Comparison of ENCODE assay signal across 21 cellular contexts in genomic region chr6:10559492-10560150, GRCh38. TPM values are rescaled to one million over a fixed set of nuclear protein-coding genes. Genes with fewer than 3 reads are reported as not detected.
A peak's percentile ranks its signal among the peaks of the same experiment; 100 is the strongest.
DNase-seq lines count a peak whose midpoint lies in the region; ATAC-seq, FAIRE-seq and TF ChIP-seq lines count a peak whose summit lies in the region.
"Had no signal": no experiment of that assay in that cellular context is flagged by ENCODE, and none has a peak within 500 bp of the region (broad histone marks: within the 10 kb centered on the region; RNA-seq: fewer than 3 reads in every experiment).

No MANE protein-coding gene starts in this region.

- H3K4me2 ChIP-seq in BLaER1 (peak overlapping the region; percentile 56), Karpas-422 (ENCODE audit: low read depth, low read length, poor library complexity, severe bottlenecking) (peak overlapping the region; percentile 72), endothelial cell of umbilical vein (ENCODE audit: insufficient read depth, low read length) (no peak overlapping the region), trophoblast cell (ENCODE audit: low read length) (no peak overlapping the region)

- peaks cover 10% of the 10 kb centered on the region for H3K36me3 Mint-ChIP-seq in nephron progenitor cell (ENCODE audit: low read depth)

- H3K27me3 Mint-ChIP-seq in nephron progenitor cell (ENCODE audit: low read depth, poor library complexity): peaks cover 2% of the 10 kb centered on the region
- H3K27me3 Mint-ChIP-seq: activated naive CD4-positive, alpha-beta T cell treated with anti-CD3 and anti-CD28 coated beads, Interleukin-2, amount 10 ng/mL, durations not matched to agents 7 days and 5 days had no signal

- H3K27ac Mint-ChIP-seq in nephron progenitor cell: peak overlapping the region; percentile 91
- H3K27ac Mint-ChIP-seq: activated naive CD4-positive, alpha-beta T cell treated with anti-CD3 and anti-CD28 coated beads, Interleukin-2, amount 10 ng/mL, durations not matched to agents 7 days and 5 days had no signal

- no peak overlapping the region for H2BK5ac ChIP-seq in trophoblast cell (ENCODE audit: low read depth, low read length, poor library complexity)

- TF ChIP-seq POLR2A in endothelial cell of umbilical vein (IDR thresholded peaks at IDR 0.05; ENCODE audit: low read depth, low read length): no peak

- peaks cover 94% of the 10 kb centered on the region for H3K79me2 ChIP-seq in Karpas-422 (ENCODE audit: low read length)
- H3K79me2 ChIP-seq in endothelial cell of umbilical vein (ENCODE audit: control insufficient read depth, insufficient read depth, low read length): no peaks in the 10 kb centered on the region
- peaks cover 2% of the 10 kb centered on the region for H3K79me2 ChIP-seq in trophoblast cell (ENCODE audit: control insufficient read depth, insufficient read depth, low read length, poor library complexity)

- no TSS peak for BruUV-seq in endothelial cell of umbilical vein (replicated peaks; lab: Mats Ljungman, UMichigan)

- H3K9me2 ChIP-seq in Karpas-422 (replicated peaks; ENCODE audit: insufficient read depth, low read length): no peaks in the 10 kb centered on the region

- H3K4me3 Mint-ChIP-seq in nephron progenitor cell: peak overlapping the region; percentile 91
- H3K4me3 Mint-ChIP-seq: activated naive CD4-positive, alpha-beta T cell treated with anti-CD3 and anti-CD28 coated beads, Interleukin-2, amount 10 ng/mL, durations not matched to agents 7 days and 5 days had no signal

- no peaks in the 10 kb centered on the region for H3K9me3 Mint-ChIP-seq in nephron progenitor cell
- H3K9me3 Mint-ChIP-seq: activated naive CD4-positive, alpha-beta T cell treated with anti-CD3 and anti-CD28 coated beads, Interleukin-2, amount 10 ng/mL, durations not matched to agents 7 days and 5 days had no signal

- ATAC-seq in HG03342 (IDR thresholded peaks at IDR 0.05; ENCODE audit: unreplicated experiment): no peak
- ATAC-seq: esophagus mucosa; mucosa of descending colon; stimulated activated naive CD8-positive, alpha-beta T cell treated with anti-CD3 and anti-CD28 coated beads, Interleukin-15, Interleukin-2, amounts not matched to agents 100 U/mL and 50 U/mL, for 24 hours had no signal

- FAIRE-seq in endothelial cell of umbilical vein (lab: Jason Lieb, UNC): no peak
- FAIRE-seq: astrocyte, G401.6, H54 had no signal

- H3K27ac ChIP-seq in BLaER1 (no peak overlapping the region), Karpas-422 (ENCODE audit: low read length) (peak overlapping the region; percentile 89), endothelial cell of umbilical vein (ENCODE audit: insufficient read depth, low read depth, low read length) (no peak overlapping the region), trophoblast cell (ENCODE audit: low read depth, low read length) (no peak overlapping the region)

- DNase-seq in Karpas-422 (no peak), endothelial cell of umbilical vein (ENCODE audit: low read depth, low spot score) (peak; percentile 12), nephron progenitor cell (no peak), epidermal melanocyte (ENCODE audit: insufficient read length, low spot score) (no peak), trophoblast cell (no peak), MG63 (no peak)
- DNase-seq: ACHN; activated CD4-positive, alpha-beta T cell treated with anti-CD3 and anti-CD28 coated beads, Interleukin-2, amount 50 U/mL, for 4 hours; activated naive CD4-positive, alpha-beta T cell treated with anti-CD3 and anti-CD28 coated beads, Interleukin-2, amount 10 ng/mL, durations not matched to agents 7 days and 5 days; head of caudate nucleus; mucosa of descending colon; NCI-H510A treated with DMSO at 0.1 percent for 48 hours; Peyer's patch; posterior cingulate gyrus; stimulated activated naive CD8-positive, alpha-beta T cell treated with anti-CD3 and anti-CD28 coated beads, Interleukin-15, Interleukin-2, amounts not matched to agents 100 U/mL and 50 U/mL, for 24 hours had no signal

- no peaks in the 10 kb centered on the region for H3K9me3 ChIP-seq in BLaER1
- H3K9me3 ChIP-seq in Karpas-422 (ENCODE audit: low read length): no peaks in the 10 kb centered on the region
- H3K9me3 ChIP-seq in endothelial cell of umbilical vein (replicated peaks; ENCODE audit: control insufficient read depth, insufficient read depth, low read length): no peaks in the 10 kb centered on the region
- H3K9me3 ChIP-seq in trophoblast cell (ENCODE audit: insufficient read depth, low read depth, low read length): no peaks in the 10 kb centered on the region
- no peaks in the 10 kb centered on the region for H3K9me3 ChIP-seq in MG63
- H3K9me3 ChIP-seq: mucosa of descending colon, Peyer's patch had no signal

- no peak overlapping the region for H2BK12ac ChIP-seq in trophoblast cell (ENCODE audit: low read length)

- H3K36me3 ChIP-seq in BLaER1 (no peaks in the 10 kb centered on the region), Karpas-422 (ENCODE audit: insufficient read depth, low read length) (no peaks in the 10 kb centered on the region), endothelial cell of umbilical vein (ENCODE audit: control insufficient read depth in 2 of 2, extremely low read depth in 1 of 2, insufficient read depth in 2 of 2, low read length in 2 of 2) (no peaks in the 10 kb centered on the region), trophoblast cell (ENCODE audit: control insufficient read depth in 1 of 2, insufficient read depth in 2 of 2, low read length in 2 of 2) (peaks cover 4 to 8% of the 10 kb centered on the region in 2 experiments), MG63 (no peaks in the 10 kb centered on the region; the same call in 1 of the 2 replicates)
- H3K36me3 ChIP-seq: Peyer's patch had no signal

- CTCF ChIA-PET in endothelial cell of umbilical vein (lab: Charles Lee): no interaction called here

- TF ChIP-seq CTCF in endothelial cell of umbilical vein (IDR thresholded peaks at IDR 0.05; ENCODE audit: extremely low read depth in 1 of 2, insufficient read depth in 1 of 2, low read depth in 1 of 2, low read length in 2 of 2) (no peak), nephron progenitor cell (IDR thresholded peaks at IDR 0.05) (no peak)

- POLR2A ChIA-PET in endothelial cell of umbilical vein (lab: Charles Lee): no interaction called here

- dilution Hi-C loops in endothelial cell of umbilical vein (cut with MboI; ENCODE audit: extremely low pct_ligation_motif_present, low sequenced_read_pairs): no loop called here

- no peak overlapping the region for H3K4ac ChIP-seq in trophoblast cell (ENCODE audit: low read depth, low read length)

- no peak overlapping the region for H3K9ac ChIP-seq in BLaER1
- H3K9ac ChIP-seq in Karpas-422 (ENCODE audit: low read length): peak overlapping the region; percentile 48; the same call in 1 of the 2 replicates
- no peak overlapping the region for H3K9ac ChIP-seq in endothelial cell of umbilical vein (replicated peaks; ENCODE audit: extremely low read depth, insufficient read depth, low read length)
- H3K9ac ChIP-seq in trophoblast cell (ENCODE audit: low read length): no peak overlapping the region

- H3K14ac ChIP-seq in trophoblast cell (ENCODE audit: low read length): no peak overlapping the region

- intact Hi-C loops in endothelial cell of umbilical vein (cut with micrococcal nuclease): no loop called here

- WGBS in trophoblast cell (ENCODE audit: extremely low coverage, insufficient coverage, insufficient read length): no CpG with 5 or more reads among the region's 8 CpGs

- no peaks in the 10 kb centered on the region for H3K9me1 ChIP-seq in endothelial cell of umbilical vein (replicated peaks; ENCODE audit: control insufficient read depth, extremely low read depth, insufficient read depth, low read length)

- H4K91ac ChIP-seq in trophoblast cell (ENCODE audit: low read depth, low read length): no peak overlapping the region

- H3K4me3 ChIP-seq in BLaER1 (no peak overlapping the region), Karpas-422 (ENCODE audit: low read length) (no peak overlapping the region), endothelial cell of umbilical vein (replicated peaks in 1 of 3; ENCODE audit: insufficient read depth in 1 of 3, low read depth in 1 of 3, low read length in 3 of 3) (no peak overlapping the region), trophoblast cell (ENCODE audit: low read depth, low read length) (no peak overlapping the region), MG63 (no peak overlapping the region)
- H3K4me3 ChIP-seq: mucosa of descending colon had no signal

- H2BK120ac ChIP-seq in trophoblast cell (ENCODE audit: insufficient read depth, low read length, poor library complexity): no peak overlapping the region

- H3K27me3 ChIP-seq in BLaER1 (no peaks in the 10 kb centered on the region), Karpas-422 (ENCODE audit: low read length) (no peaks in the 10 kb centered on the region), endothelial cell of umbilical vein (ENCODE audit: control insufficient read depth in 2 of 2, insufficient read depth in 2 of 2, low read length in 2 of 2) (no peaks in the 10 kb centered on the region), trophoblast cell (ENCODE audit: insufficient read depth, low read length) (no peaks in the 10 kb centered on the region), MG63 (no peaks in the 10 kb centered on the region)
- H3K27me3 ChIP-seq: Peyer's patch had no signal

- H3K79me1 ChIP-seq in trophoblast cell (ENCODE audit: low read length): peaks cover 16% of the 10 kb centered on the region

- no peaks in the 10 kb centered on the region for H4K20me1 ChIP-seq in BLaER1
- no peaks in the 10 kb centered on the region for H4K20me1 ChIP-seq in Karpas-422 (ENCODE audit: insufficient read depth, low read depth, low read length)
- no peaks in the 10 kb centered on the region for H4K20me1 ChIP-seq in endothelial cell of umbilical vein (replicated peaks; ENCODE audit: control insufficient read depth, extremely low read depth, insufficient read depth, low read length)

- no peak overlapping the region for H3K23ac ChIP-seq in trophoblast cell (ENCODE audit: low read length)

- H3K4me1 ChIP-seq in BLaER1 (peaks cover 44% of the 10 kb centered on the region), Karpas-422 (ENCODE audit: low read length) (peaks cover 69% of the 10 kb centered on the region), endothelial cell of umbilical vein (ENCODE audit: control insufficient read depth, extremely low read depth, insufficient read depth, low read length) (peaks cover 23% of the 10 kb centered on the region), trophoblast cell (ENCODE audit: control insufficient read depth in 1 of 2, insufficient read depth in 2 of 2, low read length in 2 of 2) (peaks cover 9 to 18% of the 10 kb centered on the region in 2 experiments)

- H4K8ac ChIP-seq in trophoblast cell (ENCODE audit: low read depth, low read length): no peak overlapping the region

- H3K4me1 Mint-ChIP-seq in nephron progenitor cell: peaks cover 91% of the 10 kb centered on the region
- H3K4me1 Mint-ChIP-seq: activated naive CD4-positive, alpha-beta T cell treated with anti-CD3 and anti-CD28 coated beads, Interleukin-2, amount 10 ng/mL, durations not matched to agents 7 days and 5 days had no signal

- H2AFZ ChIP-seq in Karpas-422 (ENCODE audit: low read length) (no peak overlapping the region), endothelial cell of umbilical vein (ENCODE audit: low read depth, low read length) (no peak overlapping the region), trophoblast cell (ENCODE audit: insufficient read depth, low read length, poor library complexity) (no peak overlapping the region)

- no peak overlapping the region for H2AK5ac ChIP-seq in trophoblast cell (ENCODE audit: low read length)

- no peak overlapping the region for H3K18ac ChIP-seq in trophoblast cell (ENCODE audit: low read length)

- H4K12ac ChIP-seq in trophoblast cell (ENCODE audit: low read depth, low read length): no peak overlapping the region

RNA-seq across cellular contexts. Expression of gene GCNT2, which starts 38.5 kb away (rescaled TPM):
- total RNA-seq in Karpas-422 (2014; rRNA removed; shearing (Covaris generic); ENCODE audit: low replicate concordance): 15.1 and 21.3 TPM in 2 replicates
- total RNA-seq in endothelial cell of umbilical vein: 10.9 and 11.4 TPM in 2 replicates
- polyA plus RNA-seq in endothelial cell of umbilical vein: 2.9 and 3.8 TPM in 2 replicates
- polyA plus RNA-seq in endothelial cell of umbilical vein (2011; cell fraction: cytosol; rRNA removed): 4.4 and 4.5 TPM in 2 replicates
- 7.2 and 8.4 TPM in 2 replicates for polyA plus RNA-seq in endothelial cell of umbilical vein (2011; cell fraction: nucleus; rRNA removed)
- polyA plus RNA-seq in endothelial cell of umbilical vein (2012): 10.8 and 14.7 TPM in 2 replicates
- 10.1 and 16.1 TPM in 2 replicates for polyA minus RNA-seq in endothelial cell of umbilical vein
- 5.2 TPM for polyA minus RNA-seq in endothelial cell of umbilical vein (2011; cell fraction: cytosol; rRNA and poly(A)+ RNA removed)
- polyA minus RNA-seq in endothelial cell of umbilical vein (2011; cell fraction: nucleus; rRNA and poly(A)+ RNA removed): 17.5 and 23.0 TPM in 2 replicates
- 16.5 and 17.2 TPM in 2 replicates for polyA plus RNA-seq in trophoblast cell (2013)
- 5.6 and 6.4 TPM in 2 replicates for total RNA-seq in MG63 (2014; rRNA removed; shearing (Covaris generic); ENCODE audit: low replicate concordance)

Comparison
In these comparisons a context has a peak if more than half of its experiments do, and no peak if none do; other contexts are left out.
1. H3K4me2 ChIP-seq: peak in BLaER1 (single experiment) and Karpas-422 (single experiment); none in endothelial cell of umbilical vein (single experiment) and trophoblast cell (single experiment).